21 cellular contexts compared by ENCODE assay signal in the genomic region with DNA sequence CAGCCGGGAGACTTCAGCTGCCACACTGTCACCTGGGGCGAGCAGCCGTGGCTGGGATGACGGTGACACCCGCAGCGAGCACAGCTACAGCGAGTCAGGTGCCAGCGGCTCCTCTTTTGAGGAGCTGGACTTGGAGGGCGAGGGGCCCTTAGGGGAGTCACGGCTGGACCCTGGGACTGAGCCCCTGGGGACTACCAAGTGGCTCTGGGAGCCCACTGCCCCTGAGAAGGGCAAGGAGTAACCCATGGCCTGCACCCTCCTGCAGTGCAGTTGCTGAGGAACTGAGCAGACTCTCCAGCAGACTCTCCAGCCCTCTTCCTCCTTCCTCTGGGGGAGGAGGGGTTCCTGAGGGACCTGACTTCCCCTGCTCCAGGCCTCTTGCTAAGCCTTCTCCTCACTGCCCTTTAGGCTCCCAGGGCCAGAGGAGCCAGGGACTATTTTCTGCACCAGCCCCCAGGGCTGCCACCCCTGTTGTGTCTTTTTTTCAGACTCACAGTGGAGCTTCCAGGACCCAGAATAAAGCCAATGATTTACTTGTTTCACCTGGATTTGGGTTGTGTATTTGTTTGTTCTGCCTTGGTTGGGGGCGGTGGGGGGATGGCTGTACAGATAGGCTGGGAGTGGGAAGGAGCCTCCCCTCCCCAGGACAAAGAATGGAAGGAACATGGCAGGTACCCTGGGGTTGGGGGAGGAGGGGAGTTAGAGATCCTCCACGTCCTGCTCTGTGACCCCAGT. TPM values are rescaled to one million over a fixed set of nuclear protein-coding genes. Genes with fewer than 3 reads are reported as not detected.
DNase-seq lines count a peak whose midpoint lies in the region; ATAC-seq lines count a peak whose summit lies in the region.
"Had no signal": no experiment of that assay in that cellular context is flagged by ENCODE, and none has a peak within 500 bp of the region (broad histone marks: within the 10 kb centered on the region; RNA-seq: fewer than 3 reads in every experiment).

No MANE protein-coding gene starts in this region.

- H3K9me3 ChIP-seq in NT2/D1 (ENCODE audit: insufficient read depth, low read length), result no peaks in the 10 kb centered on the region
- H3K9me3 ChIP-seq: ascending aorta, vagina had no signal

- no peak for ATAC-seq in effector memory CD8-positive, alpha-beta T cell (replicated peaks)
- no peak for ATAC-seq in HG02798 (IDR thresholded peaks at IDR 0.05; ENCODE audit: poor library complexity, unreplicated experiment)
- ATAC-seq: naive thymus-derived CD8-positive, alpha-beta T cell had no signal

- peaks cover 31% of the 10 kb centered on the region for H3K4me1 ChIP-seq in NT2/D1 (ENCODE audit: insufficient read depth, insufficient read length)
- H3K4me1 ChIP-seq: ascending aorta had no signal

- peaks cover 20 to 24% of the 10 kb centered on the region in 2 donors for H3K4me1 Mint-ChIP-seq in effector memory CD8-positive, alpha-beta T cell (ENCODE audit: low read depth in 2 of 2)

- peaks cover 16% of the 10 kb centered on the region for H3K36me3 ChIP-seq in NT2/D1 (ENCODE audit: insufficient read depth, insufficient read length, low read length)

- H3K27ac Mint-ChIP-seq in effector memory CD8-positive, alpha-beta T cell, result peak overlapping the region; percentile 6 to 51

- no peaks in the 10 kb centered on the region for H3K27me3 Mint-ChIP-seq in effector memory CD8-positive, alpha-beta T cell
- H3K27me3 Mint-ChIP-seq: naive thymus-derived CD8-positive, alpha-beta T cell had no signal

- DNase-seq in NCI-H2081 (lab: John Stamatoyannopoulos, UW) (peak; percentile 37 to 74), NCI-H2081 treated with DMSO at 0.1 percent for 48 hours (lab: John Stamatoyannopoulos, UW) (no peak), NT2/D1 (ENCODE audit: low read depth, low spot score) (no peak), posterior vena cava (ENCODE audit: low spot score) (peak; percentile 80), SHP77 (lab: John Stamatoyannopoulos, UW) (no peak)
- no peak for DNase-seq in effector memory CD8-positive, alpha-beta T cell
- DNase-seq in NK-92 treated with Interleukin-12 subunit alpha and Interleukin-12 subunit beta, amount 100 ng/mL, for 24 hours (lab: John Stamatoyannopoulos, UW), result no peak
- DNase-seq: activated CD4-positive, alpha-beta T cell treated with anti-CD3 and anti-CD28 coated beads for 48 hours; activated CD8-positive, alpha-beta memory T cell treated with anti-CD3 and anti-CD28 coated beads, Interleukin-2, amount 50 U/mL, for 48 hours; hippocampal formation; kidney glomerular epithelial cell; NCI-H1694; RPMI8226; small intestine; stimulated activated CD4-positive, alpha-beta T cell treated with anti-CD3 and anti-CD28 coated beads, Interleukin-4, amount 100 ng/mL, for 24 hours; SW 1271 had no signal

- peak overlapping the region; percentile 3 for H3K4me3 ChIP-seq in NT2/D1 (ENCODE audit: insufficient read length, low read depth)
- H3K4me3 ChIP-seq: ascending aorta, vagina had no signal

- peak overlapping the region; percentile 52 for H3K9ac ChIP-seq in NT2/D1 (ENCODE audit: insufficient read length, low read depth)

- intact Hi-C loops in posterior vena cava (cut with DNase I), result no loop called here

- H3K4me3 Mint-ChIP-seq in effector memory CD8-positive, alpha-beta T cell, result no peak overlapping the region
- H3K4me3 Mint-ChIP-seq: naive thymus-derived CD8-positive, alpha-beta T cell had no signal

- H3K36me3 Mint-ChIP-seq in effector memory CD8-positive, alpha-beta T cell (ENCODE audit: insufficient read depth), result peaks cover 13% of the 10 kb centered on the region

- H3K27me3 ChIP-seq in NT2/D1 (ENCODE audit: insufficient read depth, insufficient read length), result peaks cover 33% of the 10 kb centered on the region
- H3K27me3 ChIP-seq: ascending aorta, vagina had no signal

- H3K9me3 Mint-ChIP-seq in effector memory CD8-positive, alpha-beta T cell, result no peaks in the 10 kb centered on the region
- H3K9me3 Mint-ChIP-seq: naive thymus-derived CD8-positive, alpha-beta T cell had no signal

RNA-seq across cellular contexts. Expression of gene GRM2, which starts 2.9 kb away (rescaled TPM):
- under 1 TPM; 0.14 to 0.24 TPM for total RNA-seq in posterior vena cava
- total RNA-seq: ascending aorta, fibroblast of villous mesenchyme, vagina had no signal

RNA-seq across cellular contexts. Expression of gene TEX264, which starts 32.9 kb away (rescaled TPM):
- 10 to 100 TPM; 17.8 to 24.8 TPM for total RNA-seq in posterior vena cava

Comparison
In these comparisons a context has a peak if more than half of its experiments do, and no peak if none do; other contexts are left out.
1. DNase-seq: peak in NCI-H2081 (2 of 2) and posterior vena cava (single experiment); none in NCI-H2081 treated with DMSO at 0.1 percent for 48 hours (single experiment), NT2/D1 (single experiment), effector memory CD8-positive, alpha-beta T cell (0 of 3), NK-92 treated with Interleukin-12 subunit alpha and Interleukin-12 subunit beta, amount 100 ng/mL, for 24 hours (single experiment) and SHP77 (0 of 2).